In genomic region chr4:147620315-147620714, GRCh38 we compare ENCODE assay signal across 14 cellular contexts. TPM values are rescaled to one million over a fixed set of nuclear protein-coding genes. Genes with fewer than 3 reads are reported as not detected.
DNase-seq lines count a peak whose midpoint lies in the region; FAIRE-seq and TF ChIP-seq lines count a peak whose summit lies in the region.
"Had no signal": no experiment of that assay in that cellular context is flagged by ENCODE, and none has a peak within 500 bp of the region (broad histone marks: within the 10 kb centered on the region; RNA-seq: fewer than 3 reads in every experiment).

No MANE protein-coding gene starts in this region.

- no peak overlapping the region for H3K4me3 ChIP-seq in OCI-LY3 (ENCODE audit: low read length)
- no peak overlapping the region for H3K4me3 ChIP-seq in esophagus muscularis mucosa
- H3K4me3 ChIP-seq in testis, result no peak overlapping the region

- no TSS peak for BruUV-seq in Calu3 (replicated peaks; lab: Mats Ljungman, UMichigan)

- 88% methylated on average over 2 of the region's 2 CpGs for WGBS in esophagus muscularis mucosa
- 73 to 77% methylated on average over 2 of the region's 2 CpGs for WGBS in testis, 2 donors

- TF ChIP-seq CTCF in Calu3 (IDR thresholded peaks at IDR 0.05; ENCODE audit: unreplicated experiment) (no peak), OCI-LY3 (IDR thresholded peaks at IDR 0.05; ENCODE audit: low read depth, low read length) (no peak), esophagus muscularis mucosa (IDR thresholded peaks at IDR 0.05) (no peak), testis (IDR thresholded peaks at IDR 0.05) (no peak)

- CTCF ChIA-PET in Calu3 (lab: Charles Lee), result no interaction called here

- no peak overlapping the region for H2AFZ ChIP-seq in OCI-LY3 (ENCODE audit: low read depth, low read length)

- intact Hi-C loops in Calu3 (cut with micrococcal nuclease; ENCODE audit: unreplicated experiment) (no loop called here), esophagus muscularis mucosa (cut with DNase I) (no loop called here), testis (cut with DNase I; ENCODE audit: low total_unique reads) (no loop called here), posterior cingulate gyrus (cut with DNase I) (no loop called here)

- no peak for TF ChIP-seq EP300 in esophagus muscularis mucosa (IDR thresholded peaks at IDR 0.05)

- H3K79me2 ChIP-seq in OCI-LY3 (ENCODE audit: low read length), result peaks cover 45% of the 10 kb centered on the region

- peaks cover 22% of the 10 kb centered on the region for H3K36me3 Mint-ChIP-seq in Calu3 (ENCODE audit: insufficient read depth, unreplicated experiment)

- H3K4me1 ChIP-seq in OCI-LY3 (ENCODE audit: low read length) (peaks cover 13% of the 10 kb centered on the region), esophagus muscularis mucosa (peaks cover 19 to 51% (median 43%) of the 10 kb centered on the region in 4 donors), testis (peaks cover 25% of the 10 kb centered on the region)

- H4K20me1 ChIP-seq in OCI-LY3 (ENCODE audit: insufficient read depth, low read length), result no peaks in the 10 kb centered on the region

- no peak overlapping the region for H3K27ac Mint-ChIP-seq in Calu3 (ENCODE audit: unreplicated experiment)
- H3K27ac Mint-ChIP-seq: activated T-helper 1 cell treated with anti-CD3 and anti-CD28 coated beads, Interleukin-12 subunit alpha, Interleukin-12 subunit beta, Interleukin-2, Interleukin-4 antibody, amounts not matched to agents 30 ng/mL and 10 ng/mL and 1 ng/mL, durations not matched to agents 14 hours and 24 hours and 36 hours had no signal

- H3K27ac ChIP-seq in OCI-LY3 (ENCODE audit: low read length) (no peak overlapping the region), esophagus muscularis mucosa (replicated peaks in 1 of 4) (no peak overlapping the region), testis (no peak overlapping the region)

- peaks cover 20% of the 10 kb centered on the region for H3K4me1 Mint-ChIP-seq in Calu3 (ENCODE audit: low read depth, unreplicated experiment)

- peak overlapping the region; percentile 5 for H3K4me3 Mint-ChIP-seq in Calu3 (ENCODE audit: low read depth, unreplicated experiment)
- H3K4me3 Mint-ChIP-seq: activated T-helper 1 cell treated with anti-CD3 and anti-CD28 coated beads, Interleukin-12 subunit alpha, Interleukin-12 subunit beta, Interleukin-2, Interleukin-4 antibody, amounts not matched to agents 30 ng/mL and 10 ng/mL and 1 ng/mL, durations not matched to agents 14 hours and 24 hours and 36 hours had no signal

- no peak overlapping the region for H3K9ac ChIP-seq in OCI-LY3 (ENCODE audit: low read length)

- H3K36me3 ChIP-seq in OCI-LY3 (replicated peaks; ENCODE audit: low read depth, low read length), result peaks cover 21% of the 10 kb centered on the region
- H3K36me3 ChIP-seq in esophagus muscularis mucosa, result peaks cover 6 to 23% (median 19%) of the 10 kb centered on the region in 4 donors
- no peaks in the 10 kb centered on the region for H3K36me3 ChIP-seq in testis (ENCODE audit: low read depth, missing control alignments)

- H3K9me3 Mint-ChIP-seq in Calu3 (ENCODE audit: low read depth, unreplicated experiment), result no peaks in the 10 kb centered on the region
- H3K9me3 Mint-ChIP-seq: activated T-helper 1 cell treated with anti-CD3 and anti-CD28 coated beads, Interleukin-12 subunit alpha, Interleukin-12 subunit beta, Interleukin-2, Interleukin-4 antibody, amounts not matched to agents 30 ng/mL and 10 ng/mL and 1 ng/mL, durations not matched to agents 14 hours and 24 hours and 36 hours had no signal

- TF ChIP-seq POLR2A in esophagus muscularis mucosa (IDR thresholded peaks at IDR 0.05; ENCODE audit: low read depth) (no peak), testis (IDR thresholded peaks at IDR 0.05) (no peak), GM12892 (IDR thresholded peaks at IDR 0.05; ENCODE audit: low read depth, low read length) (no peak)

- no peaks in the 10 kb centered on the region for H3K9me3 ChIP-seq in OCI-LY3 (ENCODE audit: insufficient read depth, low read length)
- no peaks in the 10 kb centered on the region for H3K9me3 ChIP-seq in esophagus muscularis mucosa
- H3K9me3 ChIP-seq in testis, result no peaks in the 10 kb centered on the region

- H3K4me2 ChIP-seq in OCI-LY3 (ENCODE audit: low read length), result peak overlapping the region; percentile 2; the same call in 1 of the 2 replicates

- DNase-seq in AML-193 (lab: John Stamatoyannopoulos, UW) (peak; percentile 24 to 25), Calu3 (no peak), esophagus muscularis mucosa (ENCODE audit: extremely low spot score) (peak; percentile 7), NCI-H345 (lab: John Stamatoyannopoulos, UW) (no peak), testis (no peak), GM12892 (ENCODE audit: insufficient read length) (no peak), posterior cingulate gyrus (no peak)
- DNase-seq: C1 segment of cervical spinal cord, caudate nucleus, NCI-H2171 treated with DMSO at 0.1 percent for 48 hours, retina, RPMI8226 had no signal

- no peaks in the 10 kb centered on the region for H3K27me3 Mint-ChIP-seq in Calu3 (ENCODE audit: unreplicated experiment)

- no peak for FAIRE-seq in GM12892 (lab: Jason Lieb, UNC)

- H3K27me3 ChIP-seq in OCI-LY3 (ENCODE audit: low read depth, low read length) (no peaks in the 10 kb centered on the region), esophagus muscularis mucosa (no peaks in the 10 kb centered on the region), testis (no peaks in the 10 kb centered on the region)

RNA-seq across cellular contexts. Expression of gene TMEM184C, which starts 3.1 kb away (rescaled TPM):
- total RNA-seq in Calu3 (2022) (23.3 and 30.1 TPM in 2 replicates), esophagus muscularis mucosa (10 to 100 TPM; 15.4 to 22.1 (median 16.6) TPM), testis (10 to 100 TPM; 22.7 to 33.9 TPM)
- polyA plus RNA-seq in testis (ENCODE audit: insufficient read depth, low read depth, low replicate concordance), result 33.4 TPM
- polyA plus RNA-seq in GM12892 (2012; ENCODE audit: missing spikeins), result 11.2 TPM

Comparison
In these comparisons a context has a peak if more than half of its experiments do, and no peak if none do; other contexts are left out.
1. DNase-seq: peak in AML-193 (2 of 2) and esophagus muscularis mucosa (single experiment); none in Calu3 (single experiment), NCI-H345 (single experiment), testis (single experiment), GM12892 (single experiment) and posterior cingulate gyrus (0 of 10).